1 cellular context compared by ENCODE assay signal in the genomic region with DNA sequence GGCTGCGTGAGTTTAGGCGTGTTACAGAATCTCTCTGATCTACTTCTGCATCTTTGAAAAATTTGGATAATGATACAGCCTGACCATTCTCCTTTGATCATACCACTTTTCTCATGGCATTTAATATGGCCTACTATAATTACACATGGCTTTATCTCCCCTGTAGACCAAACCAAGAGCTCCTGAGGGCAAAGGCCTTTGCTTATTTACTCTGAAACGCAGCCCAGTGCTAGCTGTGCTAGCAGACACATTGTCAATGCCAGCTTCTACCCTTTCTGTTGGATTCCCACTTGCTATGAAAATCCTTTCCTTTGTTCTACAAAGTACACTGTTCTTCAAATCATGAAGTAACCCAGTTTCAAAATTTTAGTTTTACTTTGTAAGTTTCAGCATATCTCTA.
TF ChIP-seq lines count a peak whose summit lies in the region.

No MANE protein-coding gene starts in this region.

TF ChIP-seq in HepG2, 621 proteins besides CTCF, POLR2A, EP300 and RAD21:
- no peak for TF ChIP-seq ZNF34 (CRISPR knock-in tag; IDR thresholded peaks at IDR 0.05; ENCODE audit: borderline replicate concordance)
- TF ChIP-seq HNRNPLL (IDR thresholded peaks at IDR 0.05; ENCODE audit: low read depth, low read length, poor library complexity, severe bottlenecking): no peak
- TF ChIP-seq PHF8 (CRISPR knock-in tag; IDR thresholded peaks at IDR 0.05): no peak
- TF ChIP-seq FOXA3 (CRISPR knock-in tag; IDR thresholded peaks at IDR 0.05): peak; percentile 20; the same call in 1 of the 2 replicates
- no peak for TF ChIP-seq ZBTB20 (CRISPR knock-in tag; IDR thresholded peaks at IDR 0.05; ENCODE audit: borderline replicate concordance, low read depth)
- TF ChIP-seq, protein P1, sequence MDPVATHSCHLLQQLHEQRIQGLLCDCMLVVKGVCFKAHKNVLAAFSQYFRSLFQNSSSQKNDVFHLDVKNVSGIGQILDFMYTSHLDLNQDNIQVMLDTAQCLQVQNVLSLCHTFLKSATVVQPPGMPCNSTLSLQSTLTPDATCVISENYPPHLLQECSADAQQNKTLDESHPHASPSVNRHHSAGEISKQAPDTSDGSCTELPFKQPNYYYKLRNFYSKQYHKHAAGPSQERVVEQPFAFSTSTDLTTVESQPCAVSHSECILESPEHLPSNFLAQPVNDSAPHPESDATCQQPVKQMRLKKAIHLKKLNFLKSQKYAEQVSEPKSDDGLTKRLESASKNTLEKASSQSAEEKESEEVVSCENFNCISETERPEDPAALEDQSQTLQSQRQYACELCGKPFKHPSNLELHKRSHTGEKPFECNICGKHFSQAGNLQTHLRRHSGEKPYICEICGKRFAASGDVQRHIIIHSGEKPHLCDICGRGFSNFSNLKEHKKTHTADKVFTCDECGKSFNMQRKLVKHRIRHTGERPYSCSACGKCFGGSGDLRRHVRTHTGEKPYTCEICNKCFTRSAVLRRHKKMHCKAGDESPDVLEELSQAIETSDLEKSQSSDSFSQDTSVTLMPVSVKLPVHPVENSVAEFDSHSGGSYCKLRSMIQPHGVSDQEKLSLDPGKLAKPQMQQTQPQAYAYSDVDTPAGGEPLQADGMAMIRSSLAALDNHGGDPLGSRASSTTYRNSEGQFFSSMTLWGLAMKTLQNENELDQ (CRISPR knock-in tag; IDR thresholded peaks at IDR 0.05; ENCODE audit: borderline replicate concordance): no peak
- TF ChIP-seq, protein P2, sequence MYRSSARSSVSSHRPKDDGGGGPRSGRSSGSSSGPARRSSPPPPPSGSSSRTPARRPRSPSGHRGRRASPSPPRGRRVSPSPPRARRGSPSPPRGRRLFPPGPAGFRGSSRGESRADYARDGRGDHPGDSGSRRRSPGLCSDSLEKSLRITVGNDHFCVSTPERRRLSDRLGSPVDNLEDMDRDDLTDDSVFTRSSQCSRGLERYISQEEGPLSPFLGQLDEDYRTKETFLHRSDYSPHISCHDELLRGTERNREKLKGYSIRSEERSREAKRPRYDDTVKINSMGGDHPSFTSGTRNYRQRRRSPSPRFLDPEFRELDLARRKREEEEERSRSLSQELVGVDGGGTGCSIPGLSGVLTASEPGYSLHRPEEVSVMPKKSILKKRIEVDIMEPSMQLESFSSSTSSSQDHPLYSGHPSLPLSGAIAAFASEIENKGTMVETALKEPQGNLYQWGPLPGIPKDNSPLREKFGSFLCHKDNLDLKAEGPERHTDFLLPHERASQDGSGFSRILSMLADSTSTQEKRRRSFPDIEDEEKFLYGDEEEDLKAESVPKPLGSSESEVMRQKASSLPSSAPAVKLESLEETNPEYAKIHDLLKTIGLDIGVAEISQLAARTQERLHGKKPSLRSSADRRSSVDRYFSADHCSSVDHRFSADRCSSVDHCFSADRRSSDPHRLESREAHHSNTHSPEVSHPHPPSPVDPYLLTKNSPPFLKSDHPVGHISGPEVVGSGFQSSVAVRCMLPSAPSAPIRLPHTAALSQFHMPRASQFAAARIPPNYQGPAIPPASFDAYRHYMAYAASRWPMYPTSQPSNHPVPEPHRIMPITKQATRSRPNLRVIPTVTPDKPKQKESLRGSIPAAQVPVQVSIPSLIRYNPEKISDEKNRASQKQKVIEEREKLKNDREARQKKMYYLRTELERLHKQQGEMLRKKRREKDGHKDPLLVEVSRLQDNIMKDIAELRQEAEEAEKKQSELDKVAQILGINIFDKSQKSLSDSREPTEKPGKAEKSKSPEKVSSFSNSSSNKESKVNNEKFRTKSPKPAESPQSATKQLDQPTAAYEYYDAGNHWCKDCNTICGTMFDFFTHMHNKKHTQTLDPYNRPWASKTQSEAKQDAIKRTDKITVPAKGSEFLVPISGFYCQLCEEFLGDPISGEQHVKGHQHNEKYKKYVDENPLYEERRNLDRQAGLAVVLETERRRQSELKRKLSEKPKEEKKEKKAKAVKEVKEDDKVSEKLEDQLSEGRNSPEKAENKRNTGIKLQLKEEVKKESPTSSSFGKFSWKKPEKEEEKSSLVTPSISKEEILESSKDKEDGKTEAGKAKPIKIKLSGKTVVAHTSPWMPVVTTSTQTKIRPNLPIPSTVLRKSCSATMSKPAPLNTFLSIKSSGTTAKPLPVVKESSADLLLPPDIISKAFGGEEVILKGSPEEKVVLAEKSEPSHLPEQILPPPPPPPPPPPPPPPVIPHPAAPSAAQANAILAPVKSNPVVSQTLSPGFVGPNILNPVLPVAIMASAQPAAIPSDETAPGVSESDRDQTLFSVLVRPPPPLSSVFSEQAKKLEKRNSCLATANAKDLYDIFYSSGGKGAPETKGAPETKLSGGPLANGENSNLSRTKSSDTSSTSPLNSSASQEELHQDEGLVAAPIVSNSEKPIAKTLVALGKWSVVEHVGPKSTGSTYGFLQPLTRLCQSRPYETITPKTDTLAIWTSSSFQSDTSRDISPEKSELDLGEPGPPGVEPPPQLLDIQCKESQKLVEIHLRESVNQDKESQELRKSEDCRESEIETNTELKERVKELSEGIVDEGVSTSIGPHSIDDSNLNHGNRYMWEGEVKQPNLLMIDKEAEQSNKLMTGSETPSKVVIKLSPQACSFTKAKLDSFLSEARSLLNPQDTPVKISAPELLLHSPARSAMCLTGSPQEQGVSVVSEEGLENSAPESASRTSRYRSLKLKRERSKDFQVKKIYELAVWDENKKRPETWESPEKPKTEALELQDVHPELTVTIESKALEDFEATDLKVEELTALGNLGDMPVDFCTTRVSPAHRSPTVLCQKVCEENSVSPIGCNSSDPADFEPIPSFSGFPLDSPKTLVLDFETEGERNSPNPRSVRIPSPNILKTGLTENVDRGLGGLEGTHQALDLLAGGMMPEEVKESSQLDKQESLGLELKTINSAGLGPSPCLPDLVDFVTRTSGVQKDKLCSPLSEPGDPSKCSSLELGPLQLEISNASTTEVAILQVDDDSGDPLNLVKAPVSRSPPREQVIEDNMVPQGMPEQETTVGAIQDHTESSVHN (CRISPR knock-in tag; IDR thresholded peaks at IDR 0.05): no peak
- TF ChIP-seq, protein P3, sequence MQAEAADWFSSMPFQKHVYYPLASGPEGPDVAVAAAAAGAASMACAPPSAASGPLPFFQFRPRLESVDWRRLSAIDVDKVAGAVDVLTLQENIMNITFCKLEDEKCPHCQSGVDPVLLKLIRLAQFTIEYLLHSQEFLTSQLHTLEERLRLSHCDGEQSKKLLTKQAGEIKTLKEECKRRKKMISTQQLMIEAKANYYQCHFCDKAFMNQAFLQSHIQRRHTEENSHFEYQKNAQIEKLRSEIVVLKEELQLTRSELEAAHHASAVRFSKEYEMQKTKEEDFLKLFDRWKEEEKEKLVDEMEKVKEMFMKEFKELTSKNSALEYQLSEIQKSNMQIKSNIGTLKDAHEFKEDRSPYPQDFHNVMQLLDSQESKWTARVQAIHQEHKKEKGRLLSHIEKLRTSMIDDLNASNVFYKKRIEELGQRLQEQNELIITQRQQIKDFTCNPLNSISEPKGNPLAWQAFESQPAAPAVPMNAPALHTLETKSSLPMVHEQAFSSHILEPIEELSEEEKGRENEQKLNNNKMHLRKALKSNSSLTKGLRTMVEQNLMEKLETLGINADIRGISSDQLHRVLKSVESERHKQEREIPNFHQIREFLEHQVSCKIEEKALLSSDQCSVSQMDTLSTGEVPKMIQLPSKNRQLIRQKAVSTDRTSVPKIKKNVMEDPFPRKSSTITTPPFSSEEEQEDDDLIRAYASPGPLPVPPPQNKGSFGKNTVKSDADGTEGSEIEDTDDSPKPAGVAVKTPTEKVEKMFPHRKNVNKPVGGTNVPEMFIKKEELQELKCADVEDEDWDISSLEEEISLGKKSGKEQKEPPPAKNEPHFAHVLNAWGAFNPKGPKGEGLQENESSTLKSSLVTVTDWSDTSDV (CRISPR knock-in tag; IDR thresholded peaks at IDR 0.05): no peak
